Comparison of ENCODE assay signal across 9 cellular contexts in the genomic region with DNA sequence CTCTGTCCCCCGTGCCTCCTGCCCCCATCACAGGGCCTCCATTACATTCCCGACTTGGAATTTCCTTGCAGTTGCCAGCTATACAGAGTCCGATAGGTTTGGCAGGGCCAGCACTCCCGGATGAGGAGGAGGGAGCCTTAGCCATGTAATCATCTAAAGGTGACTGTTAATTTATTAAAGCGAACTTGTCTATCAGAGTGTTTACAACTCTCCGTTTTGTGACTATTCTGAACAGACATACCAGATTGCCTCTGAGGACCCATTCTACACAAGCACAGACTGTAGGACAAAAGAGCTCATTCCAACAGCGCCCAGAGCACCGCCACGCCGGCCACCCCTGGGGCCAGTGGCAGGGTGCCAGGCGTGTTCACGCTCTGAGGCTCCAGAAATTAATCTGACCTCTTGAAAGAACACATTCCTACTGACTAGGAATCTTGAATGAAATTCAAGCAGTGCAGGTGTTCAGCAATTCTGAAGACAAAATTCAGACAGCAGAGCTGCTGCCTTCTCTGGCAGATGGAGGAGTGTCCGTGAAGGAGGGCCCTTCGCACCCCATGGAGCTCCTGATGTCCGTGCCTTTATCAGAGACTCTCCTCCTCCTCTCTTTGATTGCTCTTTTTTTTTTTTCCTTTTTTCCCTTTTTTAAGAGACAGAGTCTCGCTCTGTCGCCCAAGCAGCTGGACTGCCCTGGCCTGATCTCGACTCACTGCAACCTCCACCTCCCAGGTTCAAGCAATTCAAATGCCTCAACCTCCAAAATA. TPM values are rescaled to one million over a fixed set of nuclear protein-coding genes. Genes with fewer than 3 reads are reported as not detected.
DNase-seq lines count a peak whose midpoint lies in the region; ATAC-seq and TF ChIP-seq lines count a peak whose summit lies in the region.
"Had no signal": no experiment of that assay in that cellular context is flagged by ENCODE, and none has a peak within 500 bp of the region (broad histone marks: within the 10 kb centered on the region; RNA-seq: fewer than 3 reads in every experiment).

No MANE protein-coding gene starts in this region.

- no peaks in the 10 kb centered on the region for H3K9me3 Mint-ChIP-seq in activated naive CD8-positive, alpha-beta T cell treated with anti-CD3 and anti-CD28 coated beads for 36 hours

- no peaks in the 10 kb centered on the region for H3K9me2 ChIP-seq in OCI-LY7 (ENCODE audit: insufficient read depth, low read length)

- no peaks in the 10 kb centered on the region for H3K9me3 ChIP-seq in fibroblast of lung (ENCODE audit: control insufficient read depth, insufficient read depth, low read depth, low read length)
- no peaks in the 10 kb centered on the region for H3K9me3 ChIP-seq in ovary
- no peaks in the 10 kb centered on the region for H3K9me3 ChIP-seq in effector memory CD4-positive, alpha-beta T cell (ENCODE audit: control insufficient read depth, low read length)
- no peaks in the 10 kb centered on the region for H3K9me3 ChIP-seq in OCI-LY7 (ENCODE audit: low read length)

- H3K4me3 Mint-ChIP-seq in activated naive CD8-positive, alpha-beta T cell treated with anti-CD3 and anti-CD28 coated beads for 36 hours = no peak overlapping the region

- no peak overlapping the region for H3K27ac Mint-ChIP-seq in activated naive CD8-positive, alpha-beta T cell treated with anti-CD3 and anti-CD28 coated beads for 36 hours

- H3K4me1 ChIP-seq in fibroblast of lung (ENCODE audit: control insufficient read depth, extremely low read depth, insufficient read depth, low read length) (no peaks in the 10 kb centered on the region), ovary (ENCODE audit: insufficient read depth) (peaks cover 4% of the 10 kb centered on the region), OCI-LY7 (ENCODE audit: insufficient read depth, low read length, poor library complexity, severe bottlenecking) (no peaks in the 10 kb centered on the region)
- H3K4me1 ChIP-seq in effector memory CD4-positive, alpha-beta T cell (ENCODE audit: control insufficient read depth, insufficient read depth, low read length, poor library complexity, severe bottlenecking) = no peaks in the 10 kb centered on the region

- H3K4me2 ChIP-seq in fibroblast of lung (ENCODE audit: extremely low read depth, insufficient read depth, low read length) (peak overlapping the region; percentile 65), OCI-LY7 (ENCODE audit: low read length) (no peak overlapping the region)

- H3K4me3 ChIP-seq in fibroblast of lung (replicated peaks in 1 of 4; ENCODE audit: control extremely low read depth in 1 of 4, insufficient read depth in 1 of 4, low read depth in 3 of 4, low read length in 4 of 4) (peak overlapping the region in 1 of 4 experiments; percentile 3), ovary (no peak overlapping the region), OCI-LY7 (ENCODE audit: low read depth, low read length, poor library complexity, severe bottlenecking) (no peak overlapping the region)
- H3K4me3 ChIP-seq in effector memory CD4-positive, alpha-beta T cell (ENCODE audit: insufficient read depth, low read depth, low read length, poor library complexity, severe bottlenecking) = no peak overlapping the region

- H4K20me1 ChIP-seq in fibroblast of lung (ENCODE audit: control insufficient read depth, extremely low read depth, insufficient read depth, low read length) = no peaks in the 10 kb centered on the region
- H4K20me1 ChIP-seq in OCI-LY7 (ENCODE audit: insufficient read depth, low read length) = no peaks in the 10 kb centered on the region

- H3K36me3 Mint-ChIP-seq in activated naive CD8-positive, alpha-beta T cell treated with anti-CD3 and anti-CD28 coated beads for 36 hours = no peaks in the 10 kb centered on the region

- CTCF ChIA-PET in OCI-LY7 (lab: Charles Lee; ENCODE audit: unreplicated experiment) = interaction anchor here (0.6 kb wide), 1 partner anchor 1057 kb away, joined by 4 read pairs; no protein-coding TSS in a partner anchor

- peak overlapping the region; percentile 63 for H2AFZ ChIP-seq in fibroblast of lung (ENCODE audit: low read length)
- H2AFZ ChIP-seq in OCI-LY7 (ENCODE audit: low read length) = no peak overlapping the region

- no peaks in the 10 kb centered on the region for H3K4me1 Mint-ChIP-seq in activated naive CD8-positive, alpha-beta T cell treated with anti-CD3 and anti-CD28 coated beads for 36 hours

- H3K27ac ChIP-seq in fibroblast of lung (ENCODE audit: insufficient read depth, low read length) (no peak overlapping the region), ovary (peak overlapping the region; percentile 8 to 26), OCI-LY7 (ENCODE audit: low read depth, low read length, poor library complexity, severe bottlenecking) (no peak overlapping the region)
- no peak overlapping the region for H3K27ac ChIP-seq in effector memory CD4-positive, alpha-beta T cell (ENCODE audit: insufficient read depth, low read length, poor library complexity, severe bottlenecking)

- no peak for TF ChIP-seq EP300 in ovary (IDR thresholded peaks at IDR 0.05)

- H3K79me2 ChIP-seq in fibroblast of lung (ENCODE audit: control insufficient read depth, insufficient read depth, low read length) (no peaks in the 10 kb centered on the region), OCI-LY7 (ENCODE audit: insufficient read depth, low read depth, low read length) (no peaks in the 10 kb centered on the region)

- no peak overlapping the region for H3K9ac ChIP-seq in fibroblast of lung (ENCODE audit: insufficient read depth, low read length)

- H3K36me3 ChIP-seq in fibroblast of lung (ENCODE audit: control insufficient read depth, insufficient read depth, low read length) (no peaks in the 10 kb centered on the region), ovary (no peaks in the 10 kb centered on the region), OCI-LY7 (ENCODE audit: insufficient read depth, low read length) (no peaks in the 10 kb centered on the region)
- no peaks in the 10 kb centered on the region for H3K36me3 ChIP-seq in effector memory CD4-positive, alpha-beta T cell (ENCODE audit: control insufficient read depth, insufficient read depth, low read length)

- TF ChIP-seq POLR2A in ovary (IDR thresholded peaks at IDR 0.05) = no peak

- 11 to 15% (median 13%) methylated on average over 18 of the region's 18 CpGs for WGBS in ovary, 3 donors

- H3K27me3 ChIP-seq in fibroblast of lung (ENCODE audit: control insufficient read depth, insufficient read depth, low read length) = no peaks in the 10 kb centered on the region
- no peaks in the 10 kb centered on the region for H3K27me3 ChIP-seq in ovary
- no peaks in the 10 kb centered on the region for H3K27me3 ChIP-seq in effector memory CD4-positive, alpha-beta T cell (replicated peaks; ENCODE audit: control insufficient read depth, insufficient read depth, low read length, poor library complexity, severe bottlenecking)

- intact Hi-C loops in ovary (cut with DNase I) (no loop called here), OCI-LY7 (cut with micrococcal nuclease; ENCODE audit: unreplicated experiment) (loop anchor here (10.0 kb wide), 1 partner anchor 112 kb away; no protein-coding TSS in a partner anchor), left colon (cut with DNase I, micrococcal nuclease) (no loop called here)

- no peak for TF ChIP-seq CTCF in fibroblast of lung (conservative IDR thresholded peaks at IDR 0.05 in 1 of 2, IDR thresholded peaks at IDR 0.05 in 1 of 2; ENCODE audit: low read depth in 1 of 2, low read length in 2 of 2)
- TF ChIP-seq CTCF in ovary (IDR thresholded peaks at IDR 0.05) = no peak
- TF ChIP-seq CTCF in OCI-LY7 (conservative IDR thresholded peaks at IDR 0.05; ENCODE audit: low read length) = no peak

- no TSS peak for BruUV-seq in OCI-LY7 (replicated peaks; lab: Mats Ljungman, UMichigan)

- no peak for ATAC-seq in left colon
- ATAC-seq: PC-3 had no signal

- DNase-seq in COR-L47 (lab: John Stamatoyannopoulos, UW) = peak; percentile 65
- peak; percentile 96 for DNase-seq in NCI-H69 (lab: John Stamatoyannopoulos, UW)
- peak; percentile 57 to 89 for DNase-seq in fibroblast of lung (ENCODE audit: low read depth in 2 of 2)
- DNase-seq in ovary = peak in 4 of 5 donors; percentile 28 to 72 (median 34)
- no peak for DNase-seq in activated naive CD8-positive, alpha-beta T cell treated with anti-CD3 and anti-CD28 coated beads for 36 hours
- no peak for DNase-seq in effector memory CD4-positive, alpha-beta T cell
- no peak for DNase-seq in OCI-LY7 (ENCODE audit: low spot score)
- DNase-seq in left colon = no peak
- DNase-seq: PC-3 had no signal

- POLR2A ChIA-PET in OCI-LY7 (lab: Charles Lee) = interaction anchor here (0.7 kb wide), 1 partner anchor 346 kb away, joined by 3 read pairs; no protein-coding TSS in a partner anchor

- H3K27me3 Mint-ChIP-seq in activated naive CD8-positive, alpha-beta T cell treated with anti-CD3 and anti-CD28 coated beads for 36 hours = no peaks in the 10 kb centered on the region

RNA-seq across cellular contexts. Expression of a gene that starts 58.1 kb away (rescaled TPM):
- total RNA-seq in fibroblast of lung (72.3 and 72.7 TPM in 2 replicates), ovary (10 to 100 TPM; 24.7 to 55.8 (median 42.1) TPM), OCI-LY7 (2022) (96.0 and 112 TPM in 2 replicates), left colon (10 to 100 TPM; 59.4 to 70.4 TPM)
- polyA plus RNA-seq in fibroblast of lung (67.5 and 72.4 TPM in 2 replicates), ovary (10 to 100 TPM; 31.7 to 66.3 TPM)
- polyA plus RNA-seq in fibroblast of lung (2012) = 58.5 and 64.6 TPM in 2 replicates
- polyA minus RNA-seq in fibroblast of lung (ENCODE audit: low replicate concordance) = 27.0 and 27.5 TPM in 2 replicates
- 10 to 100 TPM; 46.9 to 47.1 TPM for total RNA-seq in activated naive CD8-positive, alpha-beta T cell treated with anti-CD3 and anti-CD28 coated beads for 36 hours
- total RNA-seq in OCI-LY7 (2014; rRNA removed; shearing (Covaris generic)) = 78.5 and 80.2 TPM in 2 replicates

Comparison
In these comparisons a context has a peak if more than half of its experiments do, and no peak if none do; other contexts are left out.
1. DNase-seq: peak in COR-L47 (single experiment), NCI-H69 (single experiment), fibroblast of lung (2 of 2) and ovary (4 of 5); none in activated naive CD8-positive, alpha-beta T cell treated with anti-CD3 and anti-CD28 coated beads for 36 hours (single experiment), effector memory CD4-positive, alpha-beta T cell (0 of 3), OCI-LY7 (single experiment) and left colon (0 of 2).
2. H3K27ac ChIP-seq: peak in ovary (2 of 2); none in fibroblast of lung (single experiment), effector memory CD4-positive, alpha-beta T cell (single experiment) and OCI-LY7 (single experiment).